Comparison of ENCODE assay signal across 19 cellular contexts in the genomic region with DNA sequence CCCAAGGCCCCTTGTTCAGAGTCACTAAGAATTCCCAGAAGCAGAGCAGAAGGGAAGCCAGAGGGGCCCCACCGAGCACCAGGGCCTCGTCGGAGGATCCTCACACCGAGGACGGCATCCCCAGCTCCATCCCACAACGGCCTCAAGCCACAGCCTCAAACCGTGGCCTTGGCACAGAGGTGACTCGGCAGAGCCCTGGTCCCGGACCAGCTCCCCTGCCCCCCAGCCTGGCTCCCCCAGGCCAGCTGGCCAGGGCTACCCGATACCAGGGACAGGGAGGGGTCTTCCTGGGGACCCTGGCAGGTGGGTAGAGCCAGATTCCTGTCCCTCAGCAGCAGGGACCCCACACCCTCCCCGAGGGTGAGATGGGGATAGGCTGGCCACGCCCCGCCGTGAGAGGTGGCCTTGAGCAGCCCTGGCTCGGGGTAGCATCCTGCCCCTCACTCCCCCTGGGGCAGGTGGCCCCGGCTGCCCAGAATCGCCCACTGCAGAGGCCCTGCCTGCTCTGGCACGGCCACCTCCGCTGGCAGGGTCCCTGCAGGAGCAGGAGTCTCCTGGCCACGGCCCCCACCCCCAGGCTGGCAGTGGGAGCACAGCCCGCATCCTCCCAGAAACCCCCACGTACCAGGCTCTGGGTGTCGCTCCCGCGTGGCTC. TPM values are rescaled to one million over a fixed set of nuclear protein-coding genes. Genes with fewer than 3 reads are reported as not detected.
DNase-seq lines count a peak whose midpoint lies in the region; ATAC-seq and TF ChIP-seq lines count a peak whose summit lies in the region.
"Had no signal": no experiment of that assay in that cellular context is flagged by ENCODE, and none has a peak within 500 bp of the region (broad histone marks: within the 10 kb centered on the region; RNA-seq: fewer than 3 reads in every experiment).

No MANE protein-coding gene starts in this region.

- H3K27me3 Mint-ChIP-seq in T-helper 17 cell (peaks cover 30% of the 10 kb centered on the region), Calu3 (ENCODE audit: unreplicated experiment) (peaks cover 69% of the 10 kb centered on the region)

- H3K27ac ChIP-seq in dorsolateral prefrontal cortex (peak overlapping the region in 56 of 59 donors; percentile 4 to 99 (median 78)), lung (ENCODE audit: low read depth in 1 of 2, low read length in 1 of 2) (peak overlapping the region in 1 of 2 donors; percentile 68), substantia nigra (ENCODE audit: low read depth, low read length, poor library complexity, severe bottlenecking) (peak overlapping the region; percentile 57)
- H3K27ac ChIP-seq: prostate gland had no signal

- H3K36me3 Mint-ChIP-seq in T-helper 17 cell (ENCODE audit: low read depth) (no peaks in the 10 kb centered on the region), Calu3 (ENCODE audit: insufficient read depth, unreplicated experiment) (no peaks in the 10 kb centered on the region)
- H3K36me3 Mint-ChIP-seq: naive thymus-derived CD8-positive, alpha-beta T cell had no signal

- no peaks in the 10 kb centered on the region for H3K4me1 ChIP-seq in lung (ENCODE audit: control insufficient read depth in 2 of 2, insufficient read depth in 2 of 2, low read length in 2 of 2)
- H3K4me1 ChIP-seq: thyroid gland had no signal

- H3K4me3 Mint-ChIP-seq in T-helper 17 cell = peak overlapping the region; percentile 82
- H3K4me3 Mint-ChIP-seq in Calu3 (ENCODE audit: low read depth, unreplicated experiment) = no peak overlapping the region
- H3K4me3 Mint-ChIP-seq: HFFc6 had no signal

- peak; percentile 25 for ATAC-seq in T-helper 17 cell
- peak; percentile 12 for ATAC-seq in lung (ENCODE audit: insufficient read depth, low FRiP score)
- no peak for ATAC-seq in GM21447 (IDR thresholded peaks at IDR 0.05; ENCODE audit: unreplicated experiment)

- intact Hi-C loops in dorsolateral prefrontal cortex (cut with DNase I) (no loop called here), Calu3 (cut with micrococcal nuclease; ENCODE audit: unreplicated experiment) (no loop called here)

- DNase-seq in T-helper 17 cell (no peak), dorsolateral prefrontal cortex (no peak), lung (ENCODE audit: low spot score) (no peak), substantia nigra (lab: John Stamatoyannopoulos, UW) (peak in 1 of 49 donors; percentile 86), Calu3 (no peak), NCI-H526 (lab: John Stamatoyannopoulos, UW) (no peak)
- DNase-seq: activated CD4-positive, alpha-beta T cell treated with anti-CD3 and anti-CD28 coated beads, Interleukin-2, amount 50 U/mL, for 4 hours; activated naive CD4-positive, alpha-beta T cell; foreskin melanocyte; HFFc6; MG63; naive thymus-derived CD8-positive, alpha-beta T cell; NCI-H1436 treated with DMSO at 0.1 percent for 48 hours; stimulated activated CD4-positive, alpha-beta T cell treated with anti-CD3 and anti-CD28 coated beads, Interleukin-12 subunit alpha, Interleukin-12 subunit beta, amount 100 ng/mL, for 4 hours had no signal

- TF ChIP-seq CTCF in dorsolateral prefrontal cortex (IDR thresholded peaks at IDR 0.05 in 54 of 56, conservative IDR thresholded peaks at IDR 0.05 in 2 of 56; ENCODE audit: low read depth in 1 of 56, partially characterized antibody in 56 of 56) (no peak), lung (IDR thresholded peaks at IDR 0.05; ENCODE audit: control extremely low read depth, extremely low read depth) (no peak), Calu3 (IDR thresholded peaks at IDR 0.05; ENCODE audit: unreplicated experiment) (no peak)

- H3K27me3 ChIP-seq in dorsolateral prefrontal cortex = no peaks in the 10 kb centered on the region
- no peaks in the 10 kb centered on the region for H3K27me3 ChIP-seq in lung (ENCODE audit: control insufficient read depth, insufficient read depth)
- H3K27me3 ChIP-seq: MG63, thyroid gland had no signal

- H3K4me3 ChIP-seq in dorsolateral prefrontal cortex (peak overlapping the region in 54 of 59 donors; percentile 15 to 61 (median 38)), lung (peak overlapping the region; percentile 55)
- H3K4me3 ChIP-seq: MG63, thyroid gland had no signal

- H3K36me3 ChIP-seq in lung (ENCODE audit: control insufficient read depth in 2 of 2, insufficient read depth in 2 of 2, low read length in 2 of 2) = no peaks in the 10 kb centered on the region
- H3K36me3 ChIP-seq: MG63, prostate gland, thyroid gland had no signal

- no TSS peak for BruUV-seq in Calu3 (replicated peaks; lab: Mats Ljungman, UMichigan)

- no peak overlapping the region for H3K27ac Mint-ChIP-seq in T-helper 17 cell
- H3K27ac Mint-ChIP-seq in Calu3 (ENCODE audit: unreplicated experiment) = no peak overlapping the region
- H3K27ac Mint-ChIP-seq: HFFc6; naive thymus-derived CD8-positive, alpha-beta T cell had no signal

- WGBS in lung, 2 donors = 43% methylated on average over 18 to 25 of the region's 25 CpGs

- CTCF ChIA-PET in Calu3 (lab: Charles Lee) = no interaction called here

- H3K9me3 ChIP-seq in T-helper 17 cell (ENCODE audit: control insufficient read depth, low read length, poor library complexity, severe bottlenecking) (no peaks in the 10 kb centered on the region), lung (ENCODE audit: control insufficient read depth in 2 of 2, insufficient read depth in 1 of 2, low read length in 1 of 2) (no peaks in the 10 kb centered on the region)
- H3K9me3 ChIP-seq: MG63, prostate gland, thyroid gland had no signal

- H3K4me1 Mint-ChIP-seq in T-helper 17 cell = peaks cover 6% of the 10 kb centered on the region
- no peaks in the 10 kb centered on the region for H3K4me1 Mint-ChIP-seq in Calu3 (ENCODE audit: low read depth, unreplicated experiment)

- no peaks in the 10 kb centered on the region for H3K9me3 Mint-ChIP-seq in Calu3 (ENCODE audit: low read depth, unreplicated experiment)
- H3K9me3 Mint-ChIP-seq: HFFc6; naive thymus-derived CD8-positive, alpha-beta T cell had no signal

RNA-seq across cellular contexts. Expression of gene PVALEF, which starts 5.6 kb away (rescaled TPM):
- total RNA-seq in T-helper 17 cell (not detected), dorsolateral prefrontal cortex (1 to 10 TPM in 23 of 120 experiments, under 1 TPM in 78, not detected in 19; 0.35 to 2.6 (median 0.77) TPM), lung (not detected), Calu3 (2022) (not detected in 2 replicates)
- polyA plus RNA-seq in lung = not detected
- total RNA-seq: HFFc6; lower leg skin; naive thymus-derived CD8-positive, alpha-beta T cell; prostate gland; T-helper 2 cell treated with Interferon-gamma antibody and Interleukin-4, amounts not matched to agents 100 ng/mL and 5 ng/mL, for 36 hours; thyroid gland had no signal
- polyA plus RNA-seq: naive thymus-derived CD8-positive, alpha-beta T cell had no signal

RNA-seq across cellular contexts. Expression of gene AATK, which starts 6.3 kb away (rescaled TPM):
- total RNA-seq in T-helper 17 cell (1 to 10 TPM; 1.9 to 2.2 TPM), dorsolateral prefrontal cortex (100 to 1,000 TPM; 143 to 915 (median 275) TPM), lung (10 to 100 TPM in 1 of 2 donors, 1 to 10 TPM in 1; 9.6 to 54.6 TPM), Calu3 (2022) (0.71 TPM in 1 of 2 replicates, not detected in the other)
- 10 to 100 TPM; 20.8 to 26.7 TPM for polyA plus RNA-seq in lung
- polyA plus RNA-seq: naive thymus-derived CD8-positive, alpha-beta T cell had no signal
